9 cellular contexts compared by ENCODE assay signal in genomic region chr1:203368624-203369451, GRCh38. TPM values are rescaled to one million over a fixed set of nuclear protein-coding genes. Genes with fewer than 3 reads are reported as not detected.
DNase-seq lines count a peak whose midpoint lies in the region; ATAC-seq and TF ChIP-seq lines count a peak whose summit lies in the region.
"Had no signal": no experiment of that assay in that cellular context is flagged by ENCODE, and none has a peak within 500 bp of the region (broad histone marks: within the 10 kb centered on the region; RNA-seq: fewer than 3 reads in every experiment).

No MANE protein-coding gene starts in this region.

- WGBS in esophagus squamous epithelium, 2 donors: 52 to 54% methylated on average over 6 of the region's 6 CpGs

- no peak overlapping the region for H2AFZ ChIP-seq in osteoblast (ENCODE audit: low read length)

- no peaks in the 10 kb centered on the region for H3K79me2 ChIP-seq in osteoblast (ENCODE audit: insufficient read depth, low read length)

- H3K4me1 ChIP-seq in Caco-2: peaks cover 5% of the 10 kb centered on the region; the same call in 1 of the 2 replicates
- H3K4me1 ChIP-seq in esophagus squamous epithelium: peaks cover 0 to 12% (median 6%) of the 10 kb centered on the region in 3 donors
- no peaks in the 10 kb centered on the region for H3K4me1 ChIP-seq in osteoblast (ENCODE audit: insufficient read depth, low read length)

- no peaks in the 10 kb centered on the region for H3K27me3 ChIP-seq in Caco-2 (replicated peaks; ENCODE audit: control insufficient read depth, insufficient read depth, low read length)
- H3K27me3 ChIP-seq in esophagus squamous epithelium: peaks cover 0 to 12% (median 0%) of the 10 kb centered on the region in 4 donors
- peaks cover 26% of the 10 kb centered on the region for H3K27me3 ChIP-seq in osteoblast (ENCODE audit: insufficient read depth, low read length)

- no peak overlapping the region for H3K27ac Mint-ChIP-seq in Caco-2 (ENCODE audit: unreplicated experiment)
- H3K27ac Mint-ChIP-seq in naive thymus-derived CD8-positive, alpha-beta T cell: no peak overlapping the region

- CTCF ChIA-PET in Caco-2 (lab: Charles Lee): no interaction called here

- H3K4me3 Mint-ChIP-seq in Caco-2 (ENCODE audit: unreplicated experiment): no peak overlapping the region
- H3K4me3 Mint-ChIP-seq in naive thymus-derived CD8-positive, alpha-beta T cell: no peak overlapping the region

- peak; percentile 34 to 52 for DNase-seq in Caco-2
- DNase-seq in NOMO-1 (lab: John Stamatoyannopoulos, UW; ENCODE audit: unreplicated experiment in 2 of 2): peak; percentile 59 to 66
- no peak for DNase-seq in esophagus squamous epithelium (lab: John Stamatoyannopoulos, UW)
- DNase-seq in osteoblast (ENCODE audit: insufficient read length, low spot score, missing footprints): peak; percentile 65
- no peak for DNase-seq in NCI-H510A (lab: John Stamatoyannopoulos, UW)
- no peak for DNase-seq in naive thymus-derived CD8-positive, alpha-beta T cell
- DNase-seq in LoVo (ENCODE audit: low spot score): no peak
- DNase-seq: NCI-H69 had no signal

- TF ChIP-seq POLR2A in esophagus squamous epithelium (IDR thresholded peaks at IDR 0.05): no peak

- POLR2A ChIA-PET in Caco-2 (lab: Charles Lee): no interaction called here
- POLR2A ChIA-PET in naive thymus-derived CD8-positive, alpha-beta T cell (lab: Charles Lee): no interaction called here

- intact Hi-C loops in Caco-2 (cut with micrococcal nuclease; ENCODE audit: unreplicated experiment) (loop anchor here (1.0 kb wide), 1 partner anchor 72 kb away; no protein-coding TSS in a partner anchor), esophagus squamous epithelium (cut with DNase I) (no loop called here)

- no peaks in the 10 kb centered on the region for H3K27me3 Mint-ChIP-seq in Caco-2 (ENCODE audit: insufficient read depth, unreplicated experiment)
- H3K27me3 Mint-ChIP-seq in naive thymus-derived CD8-positive, alpha-beta T cell: peaks cover 2 to 15% (median 11%) of the 10 kb centered on the region in 5 donors

- H3K4me3 ChIP-seq in Caco-2 (ENCODE audit: low read depth, low read length): no peak overlapping the region
- no peak overlapping the region for H3K4me3 ChIP-seq in esophagus squamous epithelium
- no peak overlapping the region for H3K4me3 ChIP-seq in osteoblast (ENCODE audit: insufficient read depth, low read length)

- no peaks in the 10 kb centered on the region for H3K36me3 ChIP-seq in Caco-2 (ENCODE audit: control insufficient read depth, insufficient read depth, low read length)
- no peaks in the 10 kb centered on the region for H3K36me3 ChIP-seq in esophagus squamous epithelium
- H3K36me3 ChIP-seq in osteoblast (ENCODE audit: insufficient read depth, low read length): no peaks in the 10 kb centered on the region

- no peaks in the 10 kb centered on the region for H3K9me3 Mint-ChIP-seq in Caco-2 (ENCODE audit: unreplicated experiment)
- no peaks in the 10 kb centered on the region for H3K9me3 Mint-ChIP-seq in naive thymus-derived CD8-positive, alpha-beta T cell

- no peak overlapping the region for H3K4me2 ChIP-seq in osteoblast (ENCODE audit: insufficient read depth, low read length)

- BruUV-seq in Caco-2 (replicated peaks; lab: Mats Ljungman, UMichigan): no TSS peak

- TF ChIP-seq CTCF in Caco-2 (IDR thresholded peaks at IDR 0.05; ENCODE audit: insufficient read depth in 1 of 2, low read depth in 1 of 2, low read length in 1 of 2, severe bottlenecking in 1 of 2, unreplicated experiment in 1 of 2) (peak in 1 of 2 experiments; percentile 18), esophagus squamous epithelium (IDR thresholded peaks at IDR 0.05) (peak in 3 of 6 experiments; percentile 4 to 30 (median 30)), osteoblast (IDR thresholded peaks at IDR 0.05; ENCODE audit: extremely low read depth, low read depth, low read length) (peak; percentile 43)

- ATAC-seq in naive thymus-derived CD8-positive, alpha-beta T cell: no peak
- ATAC-seq in HG02885 (IDR thresholded peaks at IDR 0.05; ENCODE audit: poor library complexity, unreplicated experiment): no peak

- peaks cover 7% of the 10 kb centered on the region for H3K4me1 Mint-ChIP-seq in Caco-2 (ENCODE audit: low read depth, unreplicated experiment)
- peaks cover 0 to 11% (median 0%) of the 10 kb centered on the region in 4 donors for H3K4me1 Mint-ChIP-seq in naive thymus-derived CD8-positive, alpha-beta T cell

- H3K27ac ChIP-seq in esophagus squamous epithelium (peak overlapping the region in 3 of 4 donors; percentile 40 to 60 (median 57)), osteoblast (ENCODE audit: low read depth, low read length) (no peak overlapping the region)

- no peaks in the 10 kb centered on the region for H3K36me3 Mint-ChIP-seq in Caco-2 (ENCODE audit: insufficient read depth, unreplicated experiment)
- no peaks in the 10 kb centered on the region for H3K36me3 Mint-ChIP-seq in naive thymus-derived CD8-positive, alpha-beta T cell

- no peaks in the 10 kb centered on the region for H4K20me1 ChIP-seq in osteoblast (ENCODE audit: insufficient read depth, low read length)

- H3K9me3 ChIP-seq in Caco-2: no peaks in the 10 kb centered on the region
- H3K9me3 ChIP-seq in esophagus squamous epithelium: no peaks in the 10 kb centered on the region
- H3K9me3 ChIP-seq in osteoblast (ENCODE audit: low read depth, low read length): no peaks in the 10 kb centered on the region

RNA-seq across cellular contexts. Expression of gene FMOD, which starts 17.9 kb away (rescaled TPM):
- total RNA-seq in Caco-2 (2022): 32.6 and 36.3 TPM in 2 replicates
- total RNA-seq in esophagus squamous epithelium: 10 to 100 TPM in 2 of 4 donors, 1 to 10 TPM in 2; 4.3 to 29.9 (median 9.9) TPM
- 2.9 and 5.9 TPM in 2 replicates for total RNA-seq in osteoblast
- total RNA-seq in naive thymus-derived CD8-positive, alpha-beta T cell: not detected
- polyA plus RNA-seq in naive thymus-derived CD8-positive, alpha-beta T cell: not detected

Comparison
In these comparisons a context has a peak if more than half of its experiments do, and no peak if none do; other contexts are left out.
1. DNase-seq: peak in Caco-2 (2 of 2), NOMO-1 (2 of 2) and osteoblast (single experiment); none in esophagus squamous epithelium (single experiment), NCI-H510A (single experiment), naive thymus-derived CD8-positive, alpha-beta T cell (0 of 10) and LoVo (single experiment).